Comparison of ENCODE assay signal across 11 cellular contexts in the genomic region with DNA sequence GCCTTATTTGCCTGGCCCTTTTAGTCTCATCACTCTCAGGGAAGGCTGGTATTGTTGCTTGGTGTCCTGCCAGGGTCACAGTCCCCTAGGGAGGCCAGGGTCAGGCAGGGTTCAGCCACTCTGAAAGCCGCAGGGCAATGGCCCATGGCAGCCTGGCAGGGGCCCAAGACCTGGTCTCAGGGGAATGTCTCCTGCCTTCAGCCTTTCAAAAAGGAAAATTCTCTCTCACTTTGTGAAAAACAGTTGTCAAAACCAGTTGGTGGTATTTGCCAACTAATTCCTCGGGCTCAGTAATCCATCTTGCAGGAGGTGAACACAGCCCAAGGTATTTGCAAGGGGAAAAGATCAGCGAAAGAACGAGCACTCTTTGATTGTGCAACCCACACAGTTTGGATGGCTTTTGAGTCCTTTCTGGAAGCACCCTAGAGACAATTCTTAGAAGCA.
DNase-seq lines count a peak whose midpoint lies in the region; ATAC-seq and TF ChIP-seq lines count a peak whose summit lies in the region.
"Had no signal": no experiment of that assay in that cellular context is flagged by ENCODE, and none has a peak within 500 bp of the region (broad histone marks: within the 10 kb centered on the region; RNA-seq: fewer than 3 reads in every experiment).

No MANE protein-coding gene starts in this region.

- intact Hi-C loops in left ventricle myocardium inferior (cut with micrococcal nuclease), result no loop called here
- intact Hi-C loops in sciatic nerve (cut with DNase I), result no loop called here

- H3K4me3 ChIP-seq in left ventricle myocardium inferior, result no peak overlapping the region

- no peak for TF ChIP-seq CTCF in left ventricle myocardium inferior (IDR thresholded peaks at IDR 0.05; ENCODE audit: borderline replicate concordance)

- H3K27ac ChIP-seq in left ventricle myocardium inferior (replicated peaks), result no peak overlapping the region

- peaks cover 6% of the 10 kb centered on the region for H3K4me1 ChIP-seq in left ventricle myocardium inferior

- no peaks in the 10 kb centered on the region for H3K36me3 ChIP-seq in left ventricle myocardium inferior

- H3K27me3 ChIP-seq in left ventricle myocardium inferior (ENCODE audit: low read depth), result no peaks in the 10 kb centered on the region

- ATAC-seq in GM19463 (IDR thresholded peaks at IDR 0.05; ENCODE audit: unreplicated experiment) (peak; percentile 68), SK-N-SH treated with all-trans-retinoic acid at 6 μM for 48 hours (peak; percentile 61), sciatic nerve (peak; percentile 79), HG03108 (IDR thresholded peaks at IDR 0.05; ENCODE audit: unreplicated experiment) (no peak)
- ATAC-seq: PC-3 had no signal

- DNase-seq in left ventricle myocardium inferior, result peak; percentile 44
- peak; percentile 75 for DNase-seq in sciatic nerve (ENCODE audit: low spot score)
- DNase-seq in inferior parietal cortex (ENCODE audit: extremely low spot score), result no peak
- DNase-seq in cerebellar cortex (ENCODE audit: low spot score), result no peak
- no peak for DNase-seq in activated T-cell treated with anti-CD3 and anti-CD28 coated beads for 4 hours
- DNase-seq: cerebellar nuclear complex, EL, PC-3 had no signal

- H3K9me3 ChIP-seq in left ventricle myocardium inferior (replicated peaks), result no peaks in the 10 kb centered on the region

TF ChIP-seq in SK-N-SH treated with all-trans-retinoic acid at 6 μM for 48 hours, 23 proteins besides CTCF, POLR2A, EP300 and RAD21:
- peak; percentile 44; the same call in 1 of the 2 replicates for TF ChIP-seq ISL1 (CRISPR knock-in tag; IDR thresholded peaks at IDR 0.05)
- no peak for TF ChIP-seq TSHZ2 (CRISPR knock-in tag; IDR thresholded peaks at IDR 0.05)
- TF ChIP-seq ZFP30 (CRISPR knock-in tag; IDR thresholded peaks at IDR 0.05), result 0 out of 2 replicates have a peak, but pooled peaks have one; percentile 25

Comparison
In these comparisons a context has a peak if more than half of its experiments do, and no peak if none do; other contexts are left out.
1. DNase-seq: peak in left ventricle myocardium inferior (single experiment) and sciatic nerve (single experiment); none in inferior parietal cortex (single experiment), cerebellar cortex (single experiment) and activated T-cell treated with anti-CD3 and anti-CD28 coated beads for 4 hours (single experiment).